In the genomic region with DNA sequence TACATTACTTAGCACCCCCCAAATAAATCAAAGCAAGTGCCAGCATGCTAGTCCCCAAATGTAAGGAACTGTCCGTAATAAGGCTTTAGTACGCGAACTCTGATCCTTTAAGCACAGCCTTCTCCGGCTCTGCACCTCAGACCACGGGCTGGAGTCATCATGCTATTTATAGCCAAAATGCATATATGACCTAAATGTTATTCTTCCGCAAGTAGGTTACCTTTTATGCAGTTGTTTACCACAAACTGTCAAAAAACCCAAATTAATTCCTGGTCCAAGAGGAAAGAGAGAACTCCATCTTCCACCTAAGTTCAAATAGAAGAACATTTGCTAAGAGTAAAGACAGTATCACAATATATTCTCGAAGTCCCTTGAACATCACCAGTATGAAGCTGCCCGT, we compare ENCODE assay signal across 8 cellular contexts. TPM values are rescaled to one million over a fixed set of nuclear protein-coding genes. Genes with fewer than 3 reads are reported as not detected.
DNase-seq lines count a peak whose midpoint lies in the region; ATAC-seq and TF ChIP-seq lines count a peak whose summit lies in the region.

No MANE protein-coding gene starts in this region.

- POLR2A ChIA-PET in CD8-positive, alpha-beta memory T cell (lab: Charles Lee): no interaction called here

- H3K4me1 ChIP-seq in neuron (ENCODE audit: insufficient read depth, low read length): peaks cover 67% of the 10 kb centered on the region
- H3K4me1 ChIP-seq in CD8-positive, alpha-beta memory T cell (ENCODE audit: insufficient read depth, low read length): peaks cover 15% of the 10 kb centered on the region

- no peak overlapping the region for H3K27ac ChIP-seq in CD8-positive, alpha-beta memory T cell (ENCODE audit: low read depth, low read length)

- peaks cover 18 to 51% of the 10 kb centered on the region in 2 donors for H3K27me3 Mint-ChIP-seq in CD8-positive, alpha-beta memory T cell
- peaks cover 39% of the 10 kb centered on the region for H3K27me3 Mint-ChIP-seq in activated T-helper 2 cell treated with anti-CD3 and anti-CD28 coated beads, Interferon-gamma antibody, Interleukin-2, Interleukin-4, amounts not matched to agents 10 μg/mL and 5 μg/mL and 100 μg/mL, durations not matched to agents 14 hours and 24 hours and 36 hours (ENCODE audit: low read depth)

- no peaks in the 10 kb centered on the region for H3K9me3 ChIP-seq in neuron (ENCODE audit: low read length)
- H3K9me3 ChIP-seq in CD8-positive, alpha-beta memory T cell (ENCODE audit: low read length): no peaks in the 10 kb centered on the region

- TF ChIP-seq POLR2A in NB4 (IDR thresholded peaks at IDR 0.05; ENCODE audit: extremely low read depth, insufficient read length): no peak

- H3K36me3 ChIP-seq in neuron (ENCODE audit: insufficient read depth, low read length): no peaks in the 10 kb centered on the region
- H3K36me3 ChIP-seq in CD8-positive, alpha-beta memory T cell (ENCODE audit: insufficient read depth, low read length): no peaks in the 10 kb centered on the region

- ATAC-seq in HG03045 (IDR thresholded peaks at IDR 0.05; ENCODE audit: unreplicated experiment): no peak

- H3K4me3 Mint-ChIP-seq in CD8-positive, alpha-beta memory T cell: peak overlapping the region in 1 of 7 donors; percentile 6
- H3K4me3 Mint-ChIP-seq in activated T-helper 2 cell treated with anti-CD3 and anti-CD28 coated beads, Interferon-gamma antibody, Interleukin-2, Interleukin-4, amounts not matched to agents 10 μg/mL and 5 μg/mL and 100 μg/mL, durations not matched to agents 14 hours and 24 hours and 36 hours (ENCODE audit: low read depth): no peak overlapping the region

- peaks cover 18 to 32% (median 22%) of the 10 kb centered on the region in 3 donors for H3K4me1 Mint-ChIP-seq in CD8-positive, alpha-beta memory T cell
- H3K4me1 Mint-ChIP-seq in activated T-helper 2 cell treated with anti-CD3 and anti-CD28 coated beads, Interferon-gamma antibody, Interleukin-2, Interleukin-4, amounts not matched to agents 10 μg/mL and 5 μg/mL and 100 μg/mL, durations not matched to agents 14 hours and 24 hours and 36 hours (ENCODE audit: low read depth): peaks cover 15% of the 10 kb centered on the region

- TF ChIP-seq CTCF in NB4 (IDR thresholded peaks at IDR 0.05; ENCODE audit: low read depth, low read length) (no peak), choroid plexus epithelial cell (conservative IDR thresholded peaks at IDR 0.05; ENCODE audit: low read depth, low read length) (no peak)

- no peaks in the 10 kb centered on the region for H3K36me3 Mint-ChIP-seq in CD8-positive, alpha-beta memory T cell
- no peaks in the 10 kb centered on the region for H3K36me3 Mint-ChIP-seq in activated T-helper 2 cell treated with anti-CD3 and anti-CD28 coated beads, Interferon-gamma antibody, Interleukin-2, Interleukin-4, amounts not matched to agents 10 μg/mL and 5 μg/mL and 100 μg/mL, durations not matched to agents 14 hours and 24 hours and 36 hours (ENCODE audit: low read depth)

- CTCF ChIA-PET in CD8-positive, alpha-beta memory T cell (lab: Charles Lee): no interaction called here

- intact Hi-C loops in activated T-helper 2 cell treated with anti-CD3 and anti-CD28 coated beads, Interferon-gamma antibody, Interleukin-2, Interleukin-4, amounts not matched to agents 10 μg/mL and 5 μg/mL and 100 μg/mL, durations not matched to agents 14 hours and 24 hours and 36 hours (cut with micrococcal nuclease): loop anchor here (5.0 kb wide), 1 partner anchor 40 kb away; no protein-coding TSS in a partner anchor

- no peaks in the 10 kb centered on the region for H3K9me3 Mint-ChIP-seq in CD8-positive, alpha-beta memory T cell
- H3K9me3 Mint-ChIP-seq in activated T-helper 2 cell treated with anti-CD3 and anti-CD28 coated beads, Interferon-gamma antibody, Interleukin-2, Interleukin-4, amounts not matched to agents 10 μg/mL and 5 μg/mL and 100 μg/mL, durations not matched to agents 14 hours and 24 hours and 36 hours: no peaks in the 10 kb centered on the region

- DNase-seq in EL (peak; percentile 30), NB4 (ENCODE audit: low read depth) (peak; percentile 56), choroid plexus epithelial cell (ENCODE audit: low read depth) (peak; percentile 66), globus pallidus (ENCODE audit: low spot score) (no peak)
- DNase-seq in CD8-positive, alpha-beta memory T cell: no peak
- no peak for DNase-seq in activated T-helper 2 cell treated with anti-CD3 and anti-CD28 coated beads, Interferon-gamma antibody, Interleukin-2, Interleukin-4, amounts not matched to agents 10 μg/mL and 5 μg/mL and 100 μg/mL, durations not matched to agents 14 hours and 24 hours and 36 hours (ENCODE audit: low spot score)

- H3K4me3 ChIP-seq in NB4 (ENCODE audit: low read depth, low read length) (no peak overlapping the region), choroid plexus epithelial cell (ENCODE audit: low read depth, low read length) (no peak overlapping the region), neuron (ENCODE audit: low read length) (peak overlapping the region; percentile 42)
- H3K4me3 ChIP-seq in CD8-positive, alpha-beta memory T cell (ENCODE audit: low read length): no peak overlapping the region

- no peaks in the 10 kb centered on the region for H3K27me3 ChIP-seq in neuron (ENCODE audit: insufficient read depth, low read length)
- H3K27me3 ChIP-seq in CD8-positive, alpha-beta memory T cell (ENCODE audit: insufficient read depth, low read length, poor library complexity, severe bottlenecking): no peaks in the 10 kb centered on the region

- no peak overlapping the region for H2AFZ ChIP-seq in neuron (ENCODE audit: low read depth, low read length)

- no peak overlapping the region for H3K27ac Mint-ChIP-seq in CD8-positive, alpha-beta memory T cell
- H3K27ac Mint-ChIP-seq in activated T-helper 2 cell treated with anti-CD3 and anti-CD28 coated beads, Interferon-gamma antibody, Interleukin-2, Interleukin-4, amounts not matched to agents 10 μg/mL and 5 μg/mL and 100 μg/mL, durations not matched to agents 14 hours and 24 hours and 36 hours: no peak overlapping the region

RNA-seq across cellular contexts. Expression of a gene that starts 42.7 kb away (rescaled TPM):
- 1 to 10 TPM; 1.3 to 1.6 TPM for total RNA-seq in CD8-positive, alpha-beta memory T cell
- 1.9 TPM for polyA plus RNA-seq in CD8-positive, alpha-beta memory T cell
- total RNA-seq in activated T-helper 2 cell treated with anti-CD3 and anti-CD28 coated beads, Interferon-gamma antibody, Interleukin-2, Interleukin-4, amounts not matched to agents 10 μg/mL and 5 μg/mL and 100 μg/mL, durations not matched to agents 14 hours and 24 hours and 36 hours: 1.2 and 1.9 TPM in 2 replicates

Comparison
In these comparisons a context has a peak if more than half of its experiments do, and no peak if none do; other contexts are left out.
1. DNase-seq: peak in EL (single experiment), NB4 (single experiment) and choroid plexus epithelial cell (single experiment); none in CD8-positive, alpha-beta memory T cell (0 of 5), globus pallidus (single experiment) and activated T-helper 2 cell treated with anti-CD3 and anti-CD28 coated beads, Interferon-gamma antibody, Interleukin-2, Interleukin-4, amounts not matched to agents 10 μg/mL and 5 μg/mL and 100 μg/mL, durations not matched to agents 14 hours and 24 hours and 36 hours (single experiment).